ENCODE assay signal across 8 cellular contexts in the genomic region with DNA sequence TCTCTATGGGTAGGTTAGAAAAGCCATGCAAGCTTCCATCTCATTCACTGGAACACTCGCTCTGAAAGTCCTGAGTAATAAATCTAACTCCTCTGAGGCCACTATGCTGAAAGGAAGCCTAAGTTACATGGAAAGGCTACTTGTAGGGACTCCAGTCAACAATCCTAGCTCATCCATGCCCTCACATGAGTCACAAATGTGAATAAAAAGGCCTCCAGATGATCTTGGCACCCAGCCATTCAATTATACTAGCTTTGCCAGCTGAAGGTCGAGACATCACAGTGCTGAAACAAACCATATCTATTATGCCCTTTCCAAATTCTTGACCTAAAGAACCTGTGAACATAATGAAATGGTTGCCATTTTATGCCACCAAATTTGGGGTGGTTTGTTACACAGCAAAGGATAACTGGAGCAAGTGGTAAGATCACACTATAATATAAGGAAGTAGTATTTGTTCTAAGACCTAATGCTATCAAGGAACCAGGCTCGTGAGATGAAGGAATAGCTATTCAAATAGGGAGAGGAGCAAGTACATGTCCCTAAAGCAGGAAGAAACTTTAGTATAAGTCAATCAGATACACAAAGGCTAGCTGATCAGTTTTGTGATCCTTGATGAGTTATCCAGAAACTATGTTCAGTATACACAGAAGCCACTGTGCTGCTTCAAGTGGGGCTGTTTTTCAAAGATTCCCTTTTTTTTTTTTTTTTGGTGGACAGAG.
DNase-seq lines count a peak whose midpoint lies in the region; ATAC-seq, FAIRE-seq and TF ChIP-seq lines count a peak whose summit lies in the region.

No MANE protein-coding gene starts in this region.

- H4K20me1 ChIP-seq in K562 (replicated peaks; ENCODE audit: control insufficient read depth, insufficient read depth, low read length), result peaks cover 10% of the 10 kb centered on the region; the same call in 1 of the 2 replicates

- no peak overlapping the region for H3K4me2 ChIP-seq in K562 (ENCODE audit: insufficient read depth, low read length)

- no peak for FAIRE-seq in K562 (lab: Jason Lieb, UNC)

- TF ChIP-seq RAD21 in K562 (CRISPR knock-in tag; conservative IDR thresholded peaks at IDR 0.05 in 1 of 2, IDR thresholded peaks at IDR 0.05 in 1 of 2), result no peak

- H3K36me3 ChIP-seq in K562 (ENCODE audit: control insufficient read depth, insufficient read depth, low read length), result no peaks in the 10 kb centered on the region

- no peak overlapping the region for H3K4me3 Mint-ChIP-seq in osteocyte (ENCODE audit: unreplicated experiment)

- no TSS peak for BruUV-seq in K562 (replicated peaks; lab: Mats Ljungman, UMichigan)

- H2AFZ ChIP-seq in K562 (ENCODE audit: low read depth, low read length), result no peak overlapping the region

- POLR2A ChIA-PET in K562 (lab: Yijun Ruan, JAX), result interaction anchor here (1.5 to 1.6 kb wide), 3 partner anchors 10 to 88 kb away, joined by 3 to 6 read pairs (median 3); no protein-coding TSS in a partner anchor

- no peak overlapping the region for H3K27ac ChIP-seq in K562 (ENCODE audit: extremely low read depth, low read depth, low read length)

- H3K9me3 ChIP-seq in K562 (replicated peaks; ENCODE audit: control insufficient read depth, insufficient read depth, low read depth, low read length), result no peaks in the 10 kb centered on the region

- WGBS in K562 (ENCODE audit: insufficient coverage, low coverage, missing lambda C conversion rate), result 75% methylated on average over 3 of the region's 3 CpGs

- intact Hi-C loops in K562 (cut with micrococcal nuclease), result no loop called here

- no peak for TF ChIP-seq POLR2A in K562 (conservative IDR thresholded peaks at IDR 0.05)

- H3K9me1 ChIP-seq in K562 (ENCODE audit: control insufficient read depth, insufficient read depth, low read length), result no peaks in the 10 kb centered on the region

- peaks cover 86% of the 10 kb centered on the region for H3K4me1 Mint-ChIP-seq in osteocyte (ENCODE audit: unreplicated experiment)

- DNase-seq in NCI-H1417 (lab: John Stamatoyannopoulos, UW) (peak in 2 of 3 experiments; percentile 43 to 84), NCI-H1417 treated with DMSO at 0.1 percent for 48 hours (lab: John Stamatoyannopoulos, UW) (no peak), NCI-H2171 treated with DMSO at 0.1 percent for 48 hours (lab: John Stamatoyannopoulos, UW) (peak; percentile 34), K562 (ENCODE audit: extremely low read depth in 1 of 4, low spot score in 3 of 4) (no peak), osteocyte (ENCODE audit: extremely low spot score, unreplicated experiment) (no peak), GM10266 (ENCODE audit: extremely low spot score) (no peak), UCSD-AML1 (lab: John Stamatoyannopoulos, UW; ENCODE audit: unreplicated experiment) (no peak), SIG-M5 (lab: John Stamatoyannopoulos, UW) (no peak)

- in situ Hi-C loops in K562 (cut with MboI), result no loop called here

- no peak overlapping the region for H3K9ac ChIP-seq in K562 (ENCODE audit: insufficient read depth in 1 of 2, low read depth in 2 of 2, low read length in 2 of 2)

- no peaks in the 10 kb centered on the region for H3K36me3 Mint-ChIP-seq in osteocyte (ENCODE audit: unreplicated experiment)

- no peaks in the 10 kb centered on the region for H3K27me3 ChIP-seq in K562 (ENCODE audit: control insufficient read depth in 2 of 2, insufficient read depth in 2 of 2, low read length in 2 of 2)

- H3K4me3 ChIP-seq in K562, result no peak overlapping the region

- peaks cover 12 to 20% of the 10 kb centered on the region in 2 experiments for H3K4me1 ChIP-seq in K562 (replicated peaks in 1 of 2; ENCODE audit: control insufficient read depth in 2 of 2, insufficient read depth in 2 of 2, low read length in 2 of 2)

- ATAC-seq in K562, result no peak

- TF ChIP-seq CTCF in K562 (IDR thresholded peaks at IDR 0.05 in 2 of 3, conservative IDR thresholded peaks at IDR 0.05 in 1 of 3; ENCODE audit: insufficient read depth in 2 of 3, low read depth in 1 of 3, low read length in 3 of 3), result no peak
- no peak for TF ChIP-seq CTCF in osteocyte (IDR thresholded peaks at IDR 0.05)
- TF ChIP-seq CTCF in GM10266 (IDR thresholded peaks at IDR 0.05; ENCODE audit: control insufficient read depth, insufficient read depth, low read depth, missing control alignments), result no peak

- TF ChIP-seq EP300 in K562 (IDR thresholded peaks at IDR 0.05; ENCODE audit: low read length), result no peak

- H3K27ac Mint-ChIP-seq in osteocyte (ENCODE audit: unreplicated experiment), result peak overlapping the region; percentile 77

- CTCF ChIA-PET in K562 (lab: Yijun Ruan, JAX; ENCODE audit: low intra/inter-chr PET ratio), result no interaction called here

- no peaks in the 10 kb centered on the region for H3K27me3 Mint-ChIP-seq in osteocyte (ENCODE audit: unreplicated experiment)

- H3K79me2 ChIP-seq in K562 (ENCODE audit: control insufficient read depth, insufficient read depth, low read length), result peaks cover 94% of the 10 kb centered on the region

- H3K9me3 Mint-ChIP-seq in osteocyte (ENCODE audit: unreplicated experiment), result no peaks in the 10 kb centered on the region

TF ChIP-seq in K562, 482 proteins besides CTCF, POLR2A, EP300 and RAD21:
- no peak for TF ChIP-seq ZNF282 (CRISPR knock-in tag; IDR thresholded peaks at IDR 0.05)
- TF ChIP-seq NFIC (IDR thresholded peaks at IDR 0.05), result peak; percentile 66
- TF ChIP-seq RB1 (IDR thresholded peaks at IDR 0.05; ENCODE audit: low read depth), result no peak

Comparison
In these comparisons a context has a peak if more than half of its experiments do, and no peak if none do; other contexts are left out.
1. DNase-seq: peak in NCI-H1417 (2 of 3) and NCI-H2171 treated with DMSO at 0.1 percent for 48 hours (single experiment); none in NCI-H1417 treated with DMSO at 0.1 percent for 48 hours (single experiment), K562 (0 of 4), osteocyte (single experiment), GM10266 (single experiment), UCSD-AML1 (single experiment) and SIG-M5 (single experiment).